ENCODE assay signal across 6 cellular contexts in the genomic region with DNA sequence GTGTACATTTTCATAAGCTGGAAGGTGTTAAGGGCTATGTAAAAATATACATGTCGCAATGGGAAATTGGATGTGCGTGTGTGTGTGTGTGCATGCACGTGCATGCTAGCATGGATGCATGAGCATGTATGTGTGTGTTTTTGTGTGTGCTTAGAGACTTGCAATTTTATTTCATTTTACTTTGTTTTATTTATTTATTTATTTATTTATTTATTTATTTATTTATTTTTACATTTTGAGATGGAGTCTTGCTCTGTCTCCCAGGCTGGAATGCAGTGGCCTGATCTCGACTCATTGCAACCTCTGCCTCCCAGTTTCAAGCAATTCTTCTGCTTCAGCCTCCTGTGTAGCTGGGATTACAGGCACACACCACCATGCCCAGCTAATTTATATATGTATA. TPM values are rescaled to one million over a fixed set of nuclear protein-coding genes. Genes with fewer than 3 reads are reported as not detected.
"Had no signal": no experiment of that assay in that cellular context is flagged by ENCODE, and none has a peak within 500 bp of the region (broad histone marks: within the 10 kb centered on the region; RNA-seq: fewer than 3 reads in every experiment).

No MANE protein-coding gene starts in this region.

RNA-seq across cellular contexts. Expression of a gene that starts 50.4 kb away (rescaled TPM):
- polyA plus RNA-seq: endothelial cell of umbilical vein, esophagus, fibroblast of lung, foreskin keratinocyte, heart left ventricle, heart right ventricle had no signal
